9 cellular contexts compared by ENCODE assay signal in genomic region chr20:62816031-62816878, GRCh38. TPM values are rescaled to one million over a fixed set of nuclear protein-coding genes. Genes with fewer than 3 reads are reported as not detected.
A peak's percentile ranks its signal among the peaks of the same experiment; 100 is the strongest.
DNase-seq lines count a peak whose midpoint lies in the region; ATAC-seq and TF ChIP-seq lines count a peak whose summit lies in the region.
"Had no signal": no experiment of that assay in that cellular context is flagged by ENCODE, and none has a peak within 500 bp of the region (broad histone marks: within the 10 kb centered on the region; RNA-seq: fewer than 3 reads in every experiment).

No MANE protein-coding gene starts in this region.

- no peaks in the 10 kb centered on the region for H3K9me3 ChIP-seq in HAP-1
- H3K9me3 ChIP-seq: tibial artery had no signal

- H3K36me3 ChIP-seq in HAP-1 (replicated peaks) = peaks cover 18% of the 10 kb centered on the region

- in situ Hi-C loops in HAP-1 (cut with MboI; ENCODE audit: low sequenced_read_pairs) = no loop called here

- H3K4me1 ChIP-seq in HAP-1 = peaks cover 3% of the 10 kb centered on the region

- no peaks in the 10 kb centered on the region for H3K27me3 Mint-ChIP-seq in chondrocyte (ENCODE audit: low read depth)
- peaks cover 0 to 30% (median 6%) of the 10 kb centered on the region in 5 donors for H3K27me3 Mint-ChIP-seq in naive thymus-derived CD8-positive, alpha-beta T cell

- H3K27ac Mint-ChIP-seq in chondrocyte (ENCODE audit: unreplicated experiment) = no peak overlapping the region
- H3K27ac Mint-ChIP-seq in naive thymus-derived CD8-positive, alpha-beta T cell = peak overlapping the region in 2 of 10 donors; percentile 51 to 75

- H3K4me1 Mint-ChIP-seq in chondrocyte (ENCODE audit: low read depth) = peaks cover 40% of the 10 kb centered on the region
- peaks cover 10 to 17% (median 13%) of the 10 kb centered on the region in 4 donors for H3K4me1 Mint-ChIP-seq in naive thymus-derived CD8-positive, alpha-beta T cell

- H3K36me3 Mint-ChIP-seq in chondrocyte (ENCODE audit: low read depth) = peaks cover 7% of the 10 kb centered on the region
- peaks cover 0 to 12% (median 0%) of the 10 kb centered on the region in 3 donors for H3K36me3 Mint-ChIP-seq in naive thymus-derived CD8-positive, alpha-beta T cell

- TF ChIP-seq CTCF in chondrocyte (IDR thresholded peaks at IDR 0.05) = no peak

- peak overlapping the region; percentile 53 for H3K4me3 Mint-ChIP-seq in chondrocyte (ENCODE audit: unreplicated experiment)
- peak overlapping the region; percentile 47 to 81 (median 65) for H3K4me3 Mint-ChIP-seq in naive thymus-derived CD8-positive, alpha-beta T cell

- H3K9me3 Mint-ChIP-seq in chondrocyte (ENCODE audit: low read depth) = no peaks in the 10 kb centered on the region
- no peaks in the 10 kb centered on the region for H3K9me3 Mint-ChIP-seq in naive thymus-derived CD8-positive, alpha-beta T cell

- ATAC-seq in naive thymus-derived CD8-positive, alpha-beta T cell = peak; percentile 61 to 63
- ATAC-seq in GM18909 (IDR thresholded peaks at IDR 0.05; ENCODE audit: poor library complexity, unreplicated experiment) = no peak

- peak overlapping the region; percentile 9; the same call in 1 of the 2 replicates for H3K4me3 ChIP-seq in HAP-1

- H3K27me3 ChIP-seq in HAP-1 (ENCODE audit: low read depth) = no peaks in the 10 kb centered on the region

- DNase-seq in AG08396 (ENCODE audit: low spot score) (peak; percentile 71), HAP-1 (ENCODE audit: low spot score in 2 of 2) (peak in 1 of 2 experiments; percentile 36), chondrocyte (ENCODE audit: low spot score) (no peak), SKM-1 (lab: John Stamatoyannopoulos, UW; ENCODE audit: unreplicated experiment) (no peak), medulla oblongata (ENCODE audit: extremely low spot score) (no peak)
- peak in 1 of 10 donors; percentile 40 for DNase-seq in naive thymus-derived CD8-positive, alpha-beta T cell
- DNase-seq in stimulated activated CD4-positive, alpha-beta T cell treated with anti-CD3 and anti-CD28 coated beads, Interleukin-4, amount 100 ng/mL, for 4 hours = no peak
- DNase-seq: tibial artery had no signal

- POLR2A ChIA-PET in naive thymus-derived CD8-positive, alpha-beta T cell (lab: Charles Lee) = interaction anchor here (0.6 to 4.1 kb wide), 6 partner anchors 11 to 144 kb away, joined by 3 to 17 read pairs (median 3); partner anchors contain the start of gene OGFR

RNA-seq across cellular contexts. Expression of gene COL9A3, which starts 0.6 kb away (rescaled TPM):
- 8.6 to 11.3 TPM (median 8.9 TPM) in 3 replicates for total RNA-seq in chondrocyte
- total RNA-seq in naive thymus-derived CD8-positive, alpha-beta T cell = 1 to 10 TPM; 1.2 to 2.2 TPM
- polyA plus RNA-seq in naive thymus-derived CD8-positive, alpha-beta T cell = under 1 TPM in 1 of 3 donors, not detected in 2; 0.15 TPM

RNA-seq across cellular contexts. Expression of gene OGFR, which starts 11.6 kb away (rescaled TPM):
- 31.5 to 32.2 TPM (median 31.8 TPM) in 3 replicates for total RNA-seq in chondrocyte
- 10 to 100 TPM; 77.1 to 79.9 TPM for total RNA-seq in naive thymus-derived CD8-positive, alpha-beta T cell
- polyA plus RNA-seq in naive thymus-derived CD8-positive, alpha-beta T cell = 10 to 100 TPM; 26.5 to 58.2 (median 40.1) TPM

RNA-seq across cellular contexts. Expression of gene MRGBP, which starts 20.0 kb away (rescaled TPM):
- 9.5 to 10.4 TPM (median 10.3 TPM) in 3 replicates for total RNA-seq in chondrocyte
- total RNA-seq in naive thymus-derived CD8-positive, alpha-beta T cell = 10 to 100 TPM; 13.6 to 14.2 TPM
- 10 to 100 TPM in 1 of 3 donors, 1 to 10 TPM in 2; 7.4 to 10.2 (median 9.0) TPM for polyA plus RNA-seq in naive thymus-derived CD8-positive, alpha-beta T cell

RNA-seq across cellular contexts. Expression of gene TCFL5, which starts 45.4 kb away (rescaled TPM):
- total RNA-seq in chondrocyte = 12.7 to 20.0 TPM (median 13.0 TPM) in 3 replicates
- 10 to 100 TPM; 13.2 to 13.4 TPM for total RNA-seq in naive thymus-derived CD8-positive, alpha-beta T cell
- polyA plus RNA-seq in naive thymus-derived CD8-positive, alpha-beta T cell = 1 to 10 TPM; 1.0 to 2.1 (median 1.5) TPM
